34 cellular contexts compared by ENCODE assay signal in the genomic region with DNA sequence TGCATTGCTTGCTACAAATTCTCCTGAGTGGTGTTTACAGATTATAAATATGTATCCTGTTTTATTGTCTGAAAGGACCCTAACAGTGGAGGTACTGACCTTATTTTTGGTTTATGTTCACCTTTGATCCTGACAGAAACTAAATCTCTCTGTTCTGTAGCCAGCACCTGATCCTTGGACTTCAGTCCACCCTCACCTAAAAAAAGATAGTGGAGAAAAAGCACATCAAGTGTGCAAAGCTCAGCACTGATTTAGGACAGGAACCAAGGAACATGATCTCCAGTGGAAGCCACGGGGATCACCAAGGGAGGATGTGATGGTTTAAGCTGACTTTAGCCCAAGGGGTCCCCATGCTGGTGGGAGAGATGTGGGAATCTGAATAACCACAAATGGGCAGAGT. TPM values are rescaled to one million over a fixed set of nuclear protein-coding genes. Genes with fewer than 3 reads are reported as not detected.
"Had no signal": no experiment of that assay in that cellular context is flagged by ENCODE, and none has a peak within 500 bp of the region (broad histone marks: within the 10 kb centered on the region; RNA-seq: fewer than 3 reads in every experiment).

No MANE protein-coding gene starts in this region.

- H3K4me3 Mint-ChIP-seq: activated B cell treated with CpG ODN at 0.5 μM for 24 hours; activated CD4-positive, alpha-beta memory T cell treated with anti-CD3 and anti-CD28 coated beads for 36 hours; activated naive CD4-positive, alpha-beta T cell treated with anti-CD3 and anti-CD28 coated beads for 36 hours; activated T-cell treated with anti-CD3 and anti-CD28 coated beads, Interleukin-2, amount 50 U/mL, for 4 hours; activated T-helper 1 cell treated with anti-CD3 and anti-CD28 coated beads, Interleukin-12 subunit alpha, Interleukin-12 subunit beta, Interleukin-2, Interleukin-4 antibody, amounts not matched to agents 30 ng/mL and 10 ng/mL and 1 ng/mL, durations not matched to agents 14 hours and 24 hours and 36 hours had no signal

- H3K27ac ChIP-seq: body of pancreas, KMS-11, Peyer's patch, VCaP had no signal

- ATAC-seq: activated naive CD4-positive, alpha-beta T cell treated with anti-CD3 and anti-CD28 coated beads, Interleukin-2, amount 50 U/mL, for 72 hours; activated T-cell treated with anti-CD3 and anti-CD28 coated beads, Interleukin-2, amount 50 U/mL, for 4 hours; PC-3 had no signal

- H3K4me3 ChIP-seq: body of pancreas, Peyer's patch had no signal

- H3K36me3 ChIP-seq: adrenal gland, Peyer's patch had no signal

- H3K27ac Mint-ChIP-seq: activated B cell treated with CpG ODN at 0.5 μM for 24 hours; activated CD4-positive, alpha-beta memory T cell treated with anti-CD3 and anti-CD28 coated beads for 36 hours; activated naive CD4-positive, alpha-beta T cell treated with anti-CD3 and anti-CD28 coated beads for 36 hours; activated naive CD4-positive, alpha-beta T cell treated with anti-CD3 and anti-CD28 coated beads, Interleukin-2, amount 50 U/mL, for 72 hours; activated T-helper 1 cell treated with anti-CD3 and anti-CD28 coated beads, Interleukin-12 subunit alpha, Interleukin-12 subunit beta, Interleukin-2, Interleukin-4 antibody, amounts not matched to agents 30 ng/mL and 10 ng/mL and 1 ng/mL, durations not matched to agents 14 hours and 24 hours and 36 hours had no signal

- H3K27me3 ChIP-seq: adrenal gland, body of pancreas, Peyer's patch had no signal

- H3K9me3 Mint-ChIP-seq: activated CD4-positive, alpha-beta memory T cell treated with anti-CD3 and anti-CD28 coated beads for 36 hours; activated naive CD4-positive, alpha-beta T cell treated with anti-CD3 and anti-CD28 coated beads for 36 hours; activated T-cell treated with anti-CD3 and anti-CD28 coated beads, Interleukin-2, amount 50 U/mL, for 4 hours; activated T-helper 1 cell treated with anti-CD3 and anti-CD28 coated beads, Interleukin-12 subunit alpha, Interleukin-12 subunit beta, Interleukin-2, Interleukin-4 antibody, amounts not matched to agents 30 ng/mL and 10 ng/mL and 1 ng/mL, durations not matched to agents 14 hours and 24 hours and 36 hours had no signal

- H3K9me3 ChIP-seq: adrenal gland, body of pancreas, Peyer's patch had no signal

- H3K9ac ChIP-seq: KMS-11 had no signal

- FAIRE-seq: astrocyte had no signal

- H3K36me3 Mint-ChIP-seq: activated CD4-positive, alpha-beta memory T cell treated with anti-CD3 and anti-CD28 coated beads for 36 hours; activated naive CD4-positive, alpha-beta T cell treated with anti-CD3 and anti-CD28 coated beads, Interleukin-2, amount 50 U/mL, for 72 hours had no signal

- H3K4me2 ChIP-seq: KMS-11 had no signal

- DNase-seq: activated B cell treated with CpG ODN at 0.5 μM for 24 hours; activated CD4-positive, alpha-beta memory T cell treated with anti-CD3 and anti-CD28 coated beads for 36 hours; activated CD4-positive, alpha-beta T cell treated with anti-CD3 and anti-CD28 coated beads for 4 hours; activated CD4-positive, alpha-beta T cell treated with anti-CD3 and anti-CD28 coated beads, Interleukin-2, amount 50 U/mL, for 1 hour; activated CD4-positive, CD25-positive, alpha-beta regulatory T cell treated with anti-CD3 and anti-CD28 coated beads, Interleukin-2, amount 50 U/mL, for 72 hours; activated CD8-positive, alpha-beta memory T cell treated with anti-CD3 and anti-CD28 coated beads, Interleukin-2, amount 50 U/mL, for 4 hours; activated gamma-delta T cell treated with Interleukin-2 at 50 U/mL for 16 hours; activated naive CD4-positive, alpha-beta T cell treated with anti-CD3 and anti-CD28 coated beads for 36 hours; activated T-cell treated with anti-CD3 and anti-CD28 coated beads for 4 hours; activated T-cell treated with anti-CD3 and anti-CD28 coated beads, Interleukin-2, amount 50 U/mL, for 4 hours; MM.1S; MV-4-11; NCI-H1092; NCI-H1436 treated with DMSO at 0.1 percent for 48 hours; NCI-H1694 treated with DMSO at 0.1 percent for 48 hours; NCI-H2029 treated with DMSO at 0.1 percent for 48 hours; NCI-H2107; NCI-H510A; NCI-H748 treated with DMSO at 0.1 percent for 48 hours; NK-92 treated with Interleukin-12 subunit alpha and Interleukin-12 subunit beta, amount 100 ng/mL, for 24 hours; PC-3; Peyer's patch; RPMI8226; SW 1271; T-helper 1 cell; T-helper 2 cell; T-helper 9 cell had no signal

- H3K4me1 Mint-ChIP-seq: activated B cell treated with CpG ODN at 0.5 μM for 24 hours had no signal

- H3K4me1 ChIP-seq: Peyer's patch had no signal

RNA-seq across cellular contexts. Expression of gene C4orf54, which starts 22.3 kb away (rescaled TPM):
- total RNA-seq: activated B cell treated with CpG ODN at 0.5 μM for 24 hours; activated CD4-positive, alpha-beta memory T cell treated with anti-CD3 and anti-CD28 coated beads for 36 hours; activated naive CD4-positive, alpha-beta T cell treated with anti-CD3 and anti-CD28 coated beads for 36 hours; activated naive CD4-positive, alpha-beta T cell treated with anti-CD3 and anti-CD28 coated beads, Interleukin-2, amount 50 U/mL, for 72 hours; activated T-cell treated with anti-CD3 and anti-CD28 coated beads, Interleukin-2, amount 50 U/mL, for 4 hours; activated T-helper 1 cell treated with anti-CD3 and anti-CD28 coated beads, Interleukin-12 subunit alpha, Interleukin-12 subunit beta, Interleukin-2, Interleukin-4 antibody, amounts not matched to agents 30 ng/mL and 10 ng/mL and 1 ng/mL, durations not matched to agents 14 hours and 24 hours and 36 hours; astrocyte; Peyer's patch had no signal
